In the genomic region with DNA sequence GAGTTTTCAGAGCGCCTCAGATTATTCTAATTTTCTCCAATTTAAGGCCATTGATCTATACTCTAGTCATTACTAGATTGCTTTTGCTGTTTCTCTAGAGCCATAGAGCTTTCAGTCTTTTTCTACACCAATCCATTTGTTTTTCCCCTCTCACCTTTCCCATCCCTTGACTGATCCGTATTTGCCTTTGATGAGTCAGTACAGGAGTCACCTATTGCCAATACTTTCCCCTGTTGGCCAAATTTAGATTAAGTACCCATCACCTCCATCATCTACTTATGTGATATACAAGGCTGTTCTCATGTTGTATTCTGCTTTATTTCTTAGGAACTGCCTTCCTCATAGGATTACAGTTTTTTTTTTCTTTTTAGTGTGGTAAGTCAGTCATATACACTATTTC, we compare ENCODE assay signal across 16 cellular contexts.
DNase-seq lines count a peak whose midpoint lies in the region; ATAC-seq, FAIRE-seq and TF ChIP-seq lines count a peak whose summit lies in the region.
"Had no signal": no experiment of that assay in that cellular context is flagged by ENCODE, and none has a peak within 500 bp of the region (broad histone marks: within the 10 kb centered on the region; RNA-seq: fewer than 3 reads in every experiment).

No MANE protein-coding gene starts in this region.

- no peaks in the 10 kb centered on the region for H3K9me3 Mint-ChIP-seq in neural progenitor cell
- H3K9me3 Mint-ChIP-seq: CD4-positive, alpha-beta memory T cell; H9 had no signal

- H3F3A ChIP-seq in neural progenitor cell (ENCODE audit: low read depth) = no peaks in the 10 kb centered on the region

- no peak overlapping the region for H3K4me3 ChIP-seq in RWPE2 (ENCODE audit: severe bottlenecking)
- H3K4me3 ChIP-seq in bronchial epithelial cell (ENCODE audit: low read depth, low read length) = no peak overlapping the region
- no peak overlapping the region for H3K4me3 ChIP-seq in stomach
- no peak overlapping the region for H3K4me3 ChIP-seq in neural progenitor cell

- no peak for TF ChIP-seq EP300 in stomach (IDR thresholded peaks at IDR 0.05)

- no peak for FAIRE-seq in bronchial epithelial cell (lab: Jason Lieb, UNC)
- FAIRE-seq: GM12892, H1 had no signal

- no peak overlapping the region for H2AFZ ChIP-seq in neural progenitor cell (replicated peaks)

- 79 to 88% (median 84%) methylated on average over 2 of the region's 2 CpGs for WGBS in stomach, 5 donors

- ATAC-seq in RWPE2 (ENCODE audit: low read depth) (peak; percentile 31; the same call in 1 of the 3 replicates), esophagus mucosa (peak; percentile 22)
- ATAC-seq: HCT116 had no signal

- H3K36me3 ChIP-seq in RWPE2 (ENCODE audit: low read depth) (no peaks in the 10 kb centered on the region), bronchial epithelial cell (ENCODE audit: control insufficient read depth, insufficient read depth, low read length) (no peaks in the 10 kb centered on the region), stomach (no peaks in the 10 kb centered on the region), neural progenitor cell (no peaks in the 10 kb centered on the region)

- H3K9ac ChIP-seq in neural progenitor cell = no peak overlapping the region

- H3K27ac ChIP-seq in RWPE2 (ENCODE audit: poor library complexity, severe bottlenecking) (no peak overlapping the region), stomach (no peak overlapping the region), neural progenitor cell (no peak overlapping the region)

- no peak for DNase-seq in RWPE2 (ENCODE audit: low spot score)
- DNase-seq in bronchial epithelial cell (ENCODE audit: low read depth) = peak; percentile 70
- DNase-seq in stomach = no peak
- no peak for DNase-seq in GOT3 (lab: John Stamatoyannopoulos, UW)
- DNase-seq in neural progenitor cell (ENCODE audit: low spot score) = no peak
- DNase-seq: C1 segment of cervical spinal cord; Caco-2; CD4-positive, alpha-beta memory T cell; DMS153; DMS79 treated with DMSO at 0.1 percent for 48 hours; GF-D8; H9 had no signal

- H4K20me1 ChIP-seq in neural progenitor cell (ENCODE audit: low read depth) = no peaks in the 10 kb centered on the region

- H3K4me2 ChIP-seq in neural progenitor cell = no peak overlapping the region

- no peak overlapping the region for H3K27ac Mint-ChIP-seq in neural progenitor cell
- H3K27ac Mint-ChIP-seq: H9 had no signal

- H3K4me1 Mint-ChIP-seq in neural progenitor cell = no peaks in the 10 kb centered on the region

- intact Hi-C loops in stomach (cut with DNase I; ENCODE audit: low total_unique reads) = no loop called here

- TF ChIP-seq CTCF in RWPE2 (IDR thresholded peaks at IDR 0.05; ENCODE audit: poor library complexity, severe bottlenecking) (no peak), bronchial epithelial cell (IDR thresholded peaks at IDR 0.05; ENCODE audit: insufficient read depth, low read length, severe bottlenecking) (no peak), stomach (IDR thresholded peaks at IDR 0.05) (no peak), neural progenitor cell (IDR thresholded peaks at IDR 0.05) (no peak)

- no peaks in the 10 kb centered on the region for H3K36me3 Mint-ChIP-seq in neural progenitor cell
- H3K36me3 Mint-ChIP-seq: CD4-positive, alpha-beta memory T cell had no signal

- peaks cover 15% of the 10 kb centered on the region for H3K4me1 ChIP-seq in RWPE2 (ENCODE audit: insufficient read depth, poor library complexity, severe bottlenecking)
- peaks cover 0 to 35% (median 10%) of the 10 kb centered on the region in 4 donors for H3K4me1 ChIP-seq in stomach
- H3K4me1 ChIP-seq in neural progenitor cell = no peaks in the 10 kb centered on the region

- H3K9me3 ChIP-seq in RWPE2 (ENCODE audit: severe bottlenecking) = no peaks in the 10 kb centered on the region
- no peaks in the 10 kb centered on the region for H3K9me3 ChIP-seq in stomach
- H3K9me3 ChIP-seq in neural progenitor cell (ENCODE audit: low read depth) = no peaks in the 10 kb centered on the region
- H3K9me3 ChIP-seq: Caco-2 had no signal

- H3K27me3 ChIP-seq in RWPE2 (ENCODE audit: insufficient read depth, poor library complexity, severe bottlenecking) (no peaks in the 10 kb centered on the region), bronchial epithelial cell (ENCODE audit: control insufficient read depth, insufficient read depth, low read length) (no peaks in the 10 kb centered on the region), stomach (no peaks in the 10 kb centered on the region), neural progenitor cell (no peaks in the 10 kb centered on the region)

- H3K27me3 Mint-ChIP-seq in neural progenitor cell (ENCODE audit: insufficient read depth, low read depth) = no peaks in the 10 kb centered on the region
- H3K27me3 Mint-ChIP-seq: CD4-positive, alpha-beta memory T cell had no signal

- no peak overlapping the region for H3K4me3 Mint-ChIP-seq in neural progenitor cell
- H3K4me3 Mint-ChIP-seq: CD4-positive, alpha-beta memory T cell; H9 had no signal

- H3K79me2 ChIP-seq in neural progenitor cell (ENCODE audit: low read depth) = no peaks in the 10 kb centered on the region

- TF ChIP-seq POLR2A in stomach (IDR thresholded peaks at IDR 0.05) = no peak
